In genomic region chr14:53525608-53526007, GRCh38 we compare ENCODE assay signal across 27 cellular contexts.
A peak's percentile ranks its signal among the peaks of the same experiment; 100 is the strongest.
DNase-seq lines count a peak whose midpoint lies in the region; ATAC-seq and TF ChIP-seq lines count a peak whose summit lies in the region.
"Had no signal": no experiment of that assay in that cellular context is flagged by ENCODE, and none has a peak within 500 bp of the region (broad histone marks: within the 10 kb centered on the region; RNA-seq: fewer than 3 reads in every experiment).

No MANE protein-coding gene starts in this region.

- peak; percentile 19 for ATAC-seq in upper lobe of right lung
- ATAC-seq: activated naive CD8-positive, alpha-beta T cell treated with anti-CD3 and anti-CD28 coated beads, Interleukin-2, amount 50 U/mL, for 24 hours; body of pancreas had no signal

- no peak for TF ChIP-seq CTCF in MCF 10A (IDR thresholded peaks at IDR 0.05; ENCODE audit: unreplicated experiment)
- no peak for TF ChIP-seq CTCF in mammary epithelial cell (conservative IDR thresholded peaks at IDR 0.05 in 1 of 2, IDR thresholded peaks at IDR 0.05 in 1 of 2; ENCODE audit: extremely low read depth in 1 of 2, insufficient read depth in 1 of 2, low read depth in 1 of 2, low read length in 2 of 2)
- no peak for TF ChIP-seq CTCF in cardiac fibroblast (IDR thresholded peaks at IDR 0.05; ENCODE audit: low read depth, low read length)
- no peak for TF ChIP-seq CTCF in upper lobe of right lung (IDR thresholded peaks at IDR 0.05)
- TF ChIP-seq CTCF in GM10248 (IDR thresholded peaks at IDR 0.05; ENCODE audit: control extremely low read depth, extremely low read depth, low read depth, missing control alignments): no peak

- no peaks in the 10 kb centered on the region for H3K27me3 ChIP-seq in mammary epithelial cell (ENCODE audit: insufficient read depth, low read length)
- H3K27me3 ChIP-seq in mesenchymal stem cell (ENCODE audit: control insufficient read depth in 1 of 2, insufficient read depth in 1 of 2, low read length in 2 of 2): no peaks in the 10 kb centered on the region
- H3K27me3 ChIP-seq in upper lobe of right lung: no peaks in the 10 kb centered on the region
- H3K27me3 ChIP-seq: body of pancreas, esophagus muscularis mucosa had no signal

- H3K36me3 ChIP-seq in mammary epithelial cell (ENCODE audit: insufficient read depth, low read length) (no peaks in the 10 kb centered on the region), mesenchymal stem cell (ENCODE audit: control insufficient read depth in 1 of 2, insufficient read depth in 2 of 2, low read depth in 1 of 2, low read length in 2 of 2) (no peaks in the 10 kb centered on the region), upper lobe of right lung (no peaks in the 10 kb centered on the region)
- H3K36me3 ChIP-seq: esophagus muscularis mucosa had no signal

- H3K9ac ChIP-seq in mammary epithelial cell (ENCODE audit: insufficient read depth, low read length): no peak overlapping the region
- H3K9ac ChIP-seq in mesenchymal stem cell (ENCODE audit: low read length): peak overlapping the region; percentile 69

- H2AFZ ChIP-seq in mammary epithelial cell (ENCODE audit: low read depth, low read length): no peak overlapping the region
- no peak overlapping the region for H2AFZ ChIP-seq in mesenchymal stem cell (ENCODE audit: low read depth, low read length)

- BruUV-seq in MCF 10A (replicated peaks; lab: Mats Ljungman, UMichigan): no TSS peak
- BruUV-seq in mammary epithelial cell (replicated peaks; lab: Mats Ljungman, UMichigan): no TSS peak

- no peaks in the 10 kb centered on the region for H3K4me1 Mint-ChIP-seq in MCF 10A (ENCODE audit: insufficient read depth, unreplicated experiment)
- no peaks in the 10 kb centered on the region for H3K4me1 Mint-ChIP-seq in activated CD4-positive, alpha-beta T cell treated with anti-CD3 and anti-CD28 coated beads, Interleukin-2, amount 10 ng/mL, durations not matched to agents 7 days and 5 days
- H3K4me1 Mint-ChIP-seq: activated naive CD8-positive, alpha-beta T cell treated with anti-CD3 and anti-CD28 coated beads, Interleukin-2, amount 50 U/mL, for 24 hours; stimulated activated memory B cell treated with anti-CD40 and anti-IgM and Interleukin-4, amounts not matched to agents 10 μg/mL and 1 μg/mL and 100 μg/mL, for 72 hours had no signal

- H2BK15ac ChIP-seq in mesenchymal stem cell (ENCODE audit: low read depth, poor library complexity, severe bottlenecking): no peak overlapping the region

- no peak overlapping the region for H3K18ac ChIP-seq in mesenchymal stem cell (ENCODE audit: low read depth in 1 of 2, low read length in 2 of 2)

- H3K79me1 ChIP-seq in mesenchymal stem cell (replicated peaks; ENCODE audit: low read length, poor library complexity, severe bottlenecking): no peaks in the 10 kb centered on the region

- no peak overlapping the region for H3K27ac ChIP-seq in mammary epithelial cell (ENCODE audit: insufficient read depth, low read depth, low read length)
- H3K27ac ChIP-seq in mesenchymal stem cell (ENCODE audit: low read length, poor library complexity, severe bottlenecking): no peak overlapping the region
- no peak overlapping the region for H3K27ac ChIP-seq in upper lobe of right lung
- H3K27ac ChIP-seq: 22Rv1, body of pancreas, esophagus muscularis mucosa had no signal

- H3K4me1 ChIP-seq in mammary epithelial cell (ENCODE audit: insufficient read depth, low read length) (no peaks in the 10 kb centered on the region), mesenchymal stem cell (ENCODE audit: control insufficient read depth, insufficient read depth, low read depth, low read length) (no peaks in the 10 kb centered on the region), upper lobe of right lung (no peaks in the 10 kb centered on the region)
- H3K4me1 ChIP-seq: body of pancreas, esophagus muscularis mucosa had no signal

- H3K4me3 ChIP-seq in mammary epithelial cell (replicated peaks in 1 of 3; ENCODE audit: insufficient read depth in 1 of 3, low read depth in 2 of 3, low read length in 3 of 3): no peak overlapping the region
- no peak overlapping the region for H3K4me3 ChIP-seq in cardiac fibroblast (replicated peaks in 1 of 2; ENCODE audit: low read depth in 2 of 2, low read length in 2 of 2)
- H3K4me3 ChIP-seq in mesenchymal stem cell (ENCODE audit: insufficient read depth in 1 of 2, low read depth in 1 of 2, low read length in 2 of 2): peak overlapping the region in 1 of 2 experiments; percentile 49
- no peak overlapping the region for H3K4me3 ChIP-seq in upper lobe of right lung
- H3K4me3 ChIP-seq: body of pancreas, esophagus muscularis mucosa had no signal

- intact Hi-C loops in MCF 10A (cut with micrococcal nuclease): no loop called here
- intact Hi-C loops in mammary epithelial cell (cut with micrococcal nuclease): no loop called here
- intact Hi-C loops in upper lobe of right lung (cut with DNase I): no loop called here

- in situ Hi-C loops in mammary epithelial cell (cut with MboI; ENCODE audit: low sequenced_read_pairs in 2 of 2): loop anchor here (25.0 kb wide), 2 partner anchors 637 to 662 kb away; no protein-coding TSS in a partner anchor

- no peaks in the 10 kb centered on the region for H3K9me3 Mint-ChIP-seq in MCF 10A (ENCODE audit: unreplicated experiment)
- H3K9me3 Mint-ChIP-seq in activated CD4-positive, alpha-beta T cell treated with anti-CD3 and anti-CD28 coated beads, Interleukin-2, amount 10 ng/mL, durations not matched to agents 7 days and 5 days: no peaks in the 10 kb centered on the region

- CTCF ChIA-PET in MCF 10A (lab: Yijun Ruan, JAX): interaction anchor here (0.8 to 2.7 kb wide), 7 partner anchors 12 to 869 kb away, joined by 3 to 9 read pairs (median 4); no protein-coding TSS in a partner anchor
- CTCF ChIA-PET in mammary epithelial cell (lab: Charles Lee; ENCODE audit: low non-redundant PET): no interaction called here
- CTCF ChIA-PET in GM10248 (lab: Yijun Ruan, JAX): interaction anchor here (1.0 to 3.2 kb wide), 7 partner anchors 12 to 822 kb away, joined by 3 to 12 read pairs (median 4); no protein-coding TSS in a partner anchor
- CTCF ChIA-PET in activated CD4-positive, alpha-beta T cell treated with anti-CD3 and anti-CD28 coated beads, Interleukin-2, amount 10 ng/mL, durations not matched to agents 7 days and 5 days (lab: Charles Lee): no interaction called here

- H3K4ac ChIP-seq in mesenchymal stem cell (ENCODE audit: low read depth in 1 of 2, low read length in 2 of 2): no peak overlapping the region

- no peak overlapping the region for H4K8ac ChIP-seq in mesenchymal stem cell (ENCODE audit: low read length)

- DNase-seq in MCF 10A (ENCODE audit: unreplicated experiment): peak; percentile 23
- DNase-seq in mammary epithelial cell: no peak
- DNase-seq in cardiac fibroblast (ENCODE audit: low read depth in 2 of 2): peak; percentile 13 to 26
- peak; percentile 24 for DNase-seq in mesenchymal stem cell
- DNase-seq in upper lobe of right lung: no peak
- no peak for DNase-seq in GM10248 (ENCODE audit: extremely low spot score)
- DNase-seq in activated T-cell treated with anti-CD3 and anti-CD28 coated beads, Interleukin-2, amount 50 U/mL, for 1 hour: no peak
- DNase-seq in activated CD4-positive, alpha-beta T cell treated with anti-CD3 and anti-CD28 coated beads, Interleukin-2, amount 10 ng/mL, durations not matched to agents 7 days and 5 days: no peak
- DNase-seq: activated CD4-positive, alpha-beta T cell treated with anti-CD3 and anti-CD28 coated beads, Interleukin-2, amount 50 U/mL, for 48 hours; activated naive CD4-positive, alpha-beta T cell; activated naive CD8-positive, alpha-beta T cell treated with anti-CD3 and anti-CD28 coated beads, Interleukin-2, amount 50 U/mL, for 24 hours; body of pancreas; DMS79 treated with DMSO at 0.1 percent for 48 hours; GDM1; hypothalamus; KG1; left colon; MM.1S; NCI-H1105 treated with DMSO at 0.1 percent for 48 hours; NCI-H187 treated with DMSO at 0.1 percent for 48 hours; NCI-H2171 treated with DMSO at 0.1 percent for 48 hours; NCI-H510A; RPMI8226 had no signal

- no peak overlapping the region for H3K14ac ChIP-seq in mesenchymal stem cell (ENCODE audit: low read length in 2 of 2)

- H4K91ac ChIP-seq in mesenchymal stem cell (ENCODE audit: low read length): no peak overlapping the region

- H2BK120ac ChIP-seq in mesenchymal stem cell (ENCODE audit: low read depth, low read length): no peak overlapping the region

- H2BK5ac ChIP-seq in mesenchymal stem cell (ENCODE audit: low read depth, low read length, poor library complexity, severe bottlenecking): no peak overlapping the region

- no peak overlapping the region for H3K23ac ChIP-seq in mesenchymal stem cell (ENCODE audit: low read length in 2 of 2)

- WGBS in mammary epithelial cell (ENCODE audit: low coverage, missing lambda C conversion rate): 94% methylated on average over 2 of the region's 2 CpGs
- WGBS in mesenchymal stem cell: 75% methylated on average over 2 of the region's 2 CpGs

- H3K9me3 ChIP-seq in mammary epithelial cell (replicated peaks; ENCODE audit: insufficient read depth, low read length) (no peaks in the 10 kb centered on the region), mesenchymal stem cell (ENCODE audit: control insufficient read depth, low read length) (no peaks in the 10 kb centered on the region), upper lobe of right lung (no peaks in the 10 kb centered on the region)
- H3K9me3 ChIP-seq: body of pancreas, esophagus muscularis mucosa had no signal

- POLR2A ChIA-PET in MCF 10A (lab: Yijun Ruan, JAX): interaction anchor here (0.6 to 1.0 kb wide), 3 partner anchors 9 to 15 kb away, joined by 3 to 6 read pairs (median 3); no protein-coding TSS in a partner anchor
- POLR2A ChIA-PET in GM10248 (lab: Yijun Ruan, JAX): no interaction called here
- POLR2A ChIA-PET in activated CD4-positive, alpha-beta T cell treated with anti-CD3 and anti-CD28 coated beads, Interleukin-2, amount 10 ng/mL, durations not matched to agents 7 days and 5 days (lab: Charles Lee): no interaction called here

- no peaks in the 10 kb centered on the region for H4K20me1 ChIP-seq in mammary epithelial cell (ENCODE audit: insufficient read depth, low read length)

- no peak overlapping the region for H2BK12ac ChIP-seq in mesenchymal stem cell (ENCODE audit: low read length in 2 of 2)

- dilution Hi-C loops in mammary epithelial cell (cut with HindIII; ENCODE audit: low sequenced_read_pairs): no loop called here

- H3K27me3 Mint-ChIP-seq in MCF 10A (ENCODE audit: insufficient read depth, unreplicated experiment): no peaks in the 10 kb centered on the region
- H3K27me3 Mint-ChIP-seq in activated CD4-positive, alpha-beta T cell treated with anti-CD3 and anti-CD28 coated beads, Interleukin-2, amount 10 ng/mL, durations not matched to agents 7 days and 5 days: no peaks in the 10 kb centered on the region
- H3K27me3 Mint-ChIP-seq: activated naive CD8-positive, alpha-beta T cell treated with anti-CD3 and anti-CD28 coated beads, Interleukin-2, amount 50 U/mL, for 24 hours; stimulated activated memory B cell treated with anti-CD40 and anti-IgM and Interleukin-4, amounts not matched to agents 10 μg/mL and 1 μg/mL and 100 μg/mL, for 72 hours had no signal

- no peaks in the 10 kb centered on the region for H3K79me2 ChIP-seq in mammary epithelial cell (ENCODE audit: insufficient read depth, low read length)

- no peak overlapping the region for H3K4me3 Mint-ChIP-seq in MCF 10A (ENCODE audit: unreplicated experiment)
- H3K4me3 Mint-ChIP-seq in activated CD4-positive, alpha-beta T cell treated with anti-CD3 and anti-CD28 coated beads, Interleukin-2, amount 10 ng/mL, durations not matched to agents 7 days and 5 days: no peak overlapping the region
- H3K4me3 Mint-ChIP-seq: activated naive CD8-positive, alpha-beta T cell treated with anti-CD3 and anti-CD28 coated beads, Interleukin-2, amount 50 U/mL, for 24 hours; stimulated activated memory B cell treated with anti-CD40 and anti-IgM and Interleukin-4, amounts not matched to agents 10 μg/mL and 1 μg/mL and 100 μg/mL, for 72 hours; type B pancreatic cell had no signal

- H3K4me2 ChIP-seq in mammary epithelial cell (ENCODE audit: insufficient read depth, low read depth, low read length) (no peak overlapping the region), mesenchymal stem cell (ENCODE audit: low read length, poor library complexity, severe bottlenecking) (no peak overlapping the region)

- H3K27ac Mint-ChIP-seq in MCF 10A (ENCODE audit: low read depth, unreplicated experiment): no peak overlapping the region
- no peak overlapping the region for H3K27ac Mint-ChIP-seq in activated CD4-positive, alpha-beta T cell treated with anti-CD3 and anti-CD28 coated beads, Interleukin-2, amount 10 ng/mL, durations not matched to agents 7 days and 5 days
- H3K27ac Mint-ChIP-seq: activated naive CD8-positive, alpha-beta T cell treated with anti-CD3 and anti-CD28 coated beads, Interleukin-2, amount 50 U/mL, for 24 hours; stimulated activated memory B cell treated with anti-CD40 and anti-IgM and Interleukin-4, amounts not matched to agents 10 μg/mL and 1 μg/mL and 100 μg/mL, for 72 hours; type B pancreatic cell had no signal

- no peaks in the 10 kb centered on the region for H3K36me3 Mint-ChIP-seq in MCF 10A (ENCODE audit: insufficient read depth, unreplicated experiment)
- H3K36me3 Mint-ChIP-seq in activated CD4-positive, alpha-beta T cell treated with anti-CD3 and anti-CD28 coated beads, Interleukin-2, amount 10 ng/mL, durations not matched to agents 7 days and 5 days (ENCODE audit: low read depth): no peaks in the 10 kb centered on the region
- H3K36me3 Mint-ChIP-seq: stimulated activated memory B cell treated with anti-CD40 and anti-IgM and Interleukin-4, amounts not matched to agents 10 μg/mL and 1 μg/mL and 100 μg/mL, for 72 hours; type B pancreatic cell had no signal

- no peak overlapping the region for H2AK5ac ChIP-seq in mesenchymal stem cell (ENCODE audit: low read length, severe bottlenecking)

Comparison
In these comparisons a context has a peak if more than half of its experiments do, and no peak if none do; other contexts are left out.
1. DNase-seq: peak in MCF 10A (single experiment), cardiac fibroblast (2 of 2) and mesenchymal stem cell (single experiment); none in mammary epithelial cell (single experiment), upper lobe of right lung (single experiment), GM10248 (single experiment), activated T-cell treated with anti-CD3 and anti-CD28 coated beads, Interleukin-2, amount 50 U/mL, for 1 hour (single experiment) and activated CD4-positive, alpha-beta T cell treated with anti-CD3 and anti-CD28 coated beads, Interleukin-2, amount 10 ng/mL, durations not matched to agents 7 days and 5 days (single experiment).
2. CTCF ChIA-PET loops: an anchor here in MCF 10A (0.8 to 2.7 kb wide) and GM10248 (1.0 to 3.2 kb wide); none called in mammary epithelial cell and activated CD4-positive, alpha-beta T cell treated with anti-CD3 and anti-CD28 coated beads, Interleukin-2, amount 10 ng/mL, durations not matched to agents 7 days and 5 days.